22 cellular contexts compared by ENCODE assay signal in the genomic region with DNA sequence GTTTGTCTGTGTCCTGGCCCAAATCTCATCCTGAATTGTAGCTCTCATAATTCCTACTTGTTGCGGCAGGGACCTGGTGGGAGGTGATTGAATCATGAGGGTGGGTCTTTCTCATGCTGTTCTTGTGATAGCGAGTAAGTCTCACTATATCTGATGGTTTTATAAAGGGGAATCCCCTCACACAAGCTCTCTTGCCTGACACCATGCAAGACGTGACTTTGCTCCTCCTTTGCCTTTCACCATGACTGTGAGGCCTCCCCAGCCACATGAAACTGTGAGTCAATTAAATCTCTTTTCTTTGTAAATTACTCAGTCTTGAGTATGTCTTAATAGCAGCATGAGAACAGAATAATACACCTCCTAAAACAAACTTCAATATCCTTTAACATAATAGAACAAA.
"Had no signal": no experiment of that assay in that cellular context is flagged by ENCODE, and none has a peak within 500 bp of the region (broad histone marks: within the 10 kb centered on the region; RNA-seq: fewer than 3 reads in every experiment).

No MANE protein-coding gene starts in this region.

- H3K4me3 ChIP-seq: left lung, lower lobe of right lung, pancreas, prostate gland, skin epidermis, spleen, stomach, testis, thyroid gland, transverse colon, upper lobe of left lung, vagina had no signal

- DNase-seq: hippocampal formation; left colon; left lung; lower lobe of right lung; mammary epithelial cell; mesenchymal stem cell; nucleus accumbens; pancreas; retina; right cardiac atrium; spleen; stimulated activated CD4-positive, alpha-beta T cell treated with anti-CD3 and anti-CD28 coated beads, Interleukin-4, amount 100 ng/mL, for 1 hour; stimulated activated naive B cell treated with anti-CD40 and anti-IgM and Interleukin-4, amounts not matched to agents 10 μg/mL and 1 μg/mL and 100 μg/mL, for 72 hours; stimulated activated naive CD8-positive, alpha-beta T cell treated with anti-CD3 and anti-CD28 coated beads, Interleukin-15, Interleukin-2, amounts not matched to agents 100 U/mL and 50 U/mL, for 24 hours; stomach; testis; thyroid gland; transverse colon; upper lobe of left lung had no signal
